25 cellular contexts compared by ENCODE assay signal in genomic region chr13:55437162-55437561, GRCh38.
"Had no signal": no experiment of that assay in that cellular context is flagged by ENCODE, and none has a peak within 500 bp of the region (broad histone marks: within the 10 kb centered on the region; RNA-seq: fewer than 3 reads in every experiment).

No MANE protein-coding gene starts in this region.

- H3K27me3 ChIP-seq: gastrocnemius medialis, right atrium auricular region, thyroid gland, vagina had no signal

- H3K4me3 ChIP-seq: coronary artery, gastrocnemius medialis, lower lobe of right lung, prostate gland, right atrium auricular region, smooth muscle cell, thyroid gland, vagina had no signal

- H3K9me3 ChIP-seq: gastrocnemius medialis, lower lobe of right lung, prostate gland, right atrium auricular region, thyroid gland, vagina had no signal

- H3K4me1 ChIP-seq: gastrocnemius medialis, lower lobe of right lung, prostate gland, right atrium auricular region, thyroid gland, vagina had no signal

- ATAC-seq: esophagus mucosa; gastrocnemius medialis; left ventricle myocardium superior; lower lobe of right lung; naive thymus-derived CD8-positive, alpha-beta T cell; sciatic nerve; stimulated activated naive CD8-positive, alpha-beta T cell treated with anti-CD3 and anti-CD28 coated beads, Interleukin-15, amount 100 ng/mL, for 72 hours had no signal

- H3K27ac ChIP-seq: coronary artery, epithelial cell of prostate, gastrocnemius medialis, lower lobe of right lung, prostate gland, right atrium auricular region, thyroid gland, vagina had no signal

- DNase-seq: dermis blood vessel endothelial cell; foreskin fibroblast; gastrocnemius medialis; head of caudate nucleus; left ventricle myocardium superior; lower lobe of right lung; naive thymus-derived CD8-positive, alpha-beta T cell; nephron progenitor cell; nucleus accumbens; stimulated activated CD4-positive, alpha-beta T cell treated with anti-CD3 and anti-CD28 coated beads, Interleukin-12 subunit alpha, Interleukin-12 subunit beta, amount 100 ng/mL, for 4 hours; stimulated activated CD4-positive, alpha-beta T cell treated with anti-CD3 and anti-CD28 coated beads, Interleukin-1b, Interleukin-23, amount 100 ng/mL, for 48 hours; stimulated activated CD4-positive, alpha-beta T cell treated with anti-CD3 and anti-CD28 coated beads, Interleukin-4, amount 100 ng/mL, for 1 hour; stimulated activated CD8-positive, alpha-beta memory T cell treated with anti-CD3 and anti-CD28 coated beads, Interleukin-4, amount 100 ng/mL, for 48 hours; stimulated activated naive CD4-positive, alpha-beta T cell; stimulated activated naive CD8-positive, alpha-beta T cell treated with anti-CD3 and anti-CD28 coated beads, Interleukin-15, amount 100 ng/mL, for 72 hours; thyroid gland; trophoblast cell had no signal

- H3K36me3 ChIP-seq: gastrocnemius medialis, lower lobe of right lung, prostate gland, right atrium auricular region, thyroid gland, vagina had no signal
